Comparison of ENCODE assay signal across 16 cellular contexts in genomic region chr1:233290609-233291008, GRCh38.
"Had no signal": no experiment of that assay in that cellular context is flagged by ENCODE, and none has a peak within 500 bp of the region (broad histone marks: within the 10 kb centered on the region; RNA-seq: fewer than 3 reads in every experiment).

No MANE protein-coding gene starts in this region.

- FAIRE-seq: endometrium had no signal

- H3K27me3 Mint-ChIP-seq: activated naive CD8-positive, alpha-beta T cell; activated T-cell treated with anti-CD3 and anti-CD28 coated beads, Interleukin-2, amount 50 U/mL, for 24 hours; stimulated activated naive CD8-positive, alpha-beta T cell treated with anti-CD3 and anti-CD28 coated beads, Interleukin-15, amount 100 ng/mL, for 72 hours had no signal

- H3K9me3 Mint-ChIP-seq: activated T-cell treated with anti-CD3 and anti-CD28 coated beads, Interleukin-2, amount 50 U/mL, for 24 hours; nephron progenitor cell had no signal

- H3K27ac ChIP-seq: brain microvascular endothelial cell, testis, upper lobe of right lung had no signal

- ATAC-seq: activated CD4-positive, CD25-positive, alpha-beta regulatory T cell treated with anti-CD3 and anti-CD28 coated beads, Interleukin-2, amount 50 U/mL, for 24 hours; esophagus mucosa; stimulated activated naive CD8-positive, alpha-beta T cell treated with anti-CD3 and anti-CD28 coated beads, Interleukin-15, amount 100 ng/mL, for 72 hours; upper lobe of right lung had no signal

- H3K27me3 ChIP-seq: brain microvascular endothelial cell, dorsolateral prefrontal cortex, testis, upper lobe of right lung had no signal

- H3K4me3 Mint-ChIP-seq: activated naive CD8-positive, alpha-beta T cell; activated T-cell treated with anti-CD3 and anti-CD28 coated beads, Interleukin-2, amount 50 U/mL, for 24 hours; nephron progenitor cell; stimulated activated naive CD8-positive, alpha-beta T cell treated with anti-CD3 and anti-CD28 coated beads, Interleukin-15, amount 100 ng/mL, for 72 hours had no signal

- H3K9me3 ChIP-seq: testis, upper lobe of right lung had no signal

- H3K27ac Mint-ChIP-seq: activated naive CD8-positive, alpha-beta T cell; activated T-cell treated with anti-CD3 and anti-CD28 coated beads, Interleukin-2, amount 50 U/mL, for 24 hours; nephron progenitor cell; stimulated activated naive CD8-positive, alpha-beta T cell treated with anti-CD3 and anti-CD28 coated beads, Interleukin-15, amount 100 ng/mL, for 72 hours had no signal

- H3K36me3 ChIP-seq: brain microvascular endothelial cell, upper lobe of right lung had no signal

- H3K4me1 ChIP-seq: testis had no signal

- H3K4me3 ChIP-seq: testis, upper lobe of right lung had no signal

- DNase-seq: activated effector memory CD4-positive, alpha-beta T cell treated with anti-CD3 and anti-CD28 coated beads, Interleukin-2, amount 50 U/mL, for 16 hours; activated T-cell treated with anti-CD3 and anti-CD28 coated beads, Interleukin-2, amount 50 U/mL, for 24 hours; amygdala; brain microvascular endothelial cell; dorsolateral prefrontal cortex; nephron progenitor cell; stimulated activated CD4-positive, alpha-beta T cell treated with anti-CD3 and anti-CD28 coated beads, Interleukin-15, amount 100 ng/mL, for 24 hours; stimulated activated CD4-positive, alpha-beta T cell treated with anti-CD3 and anti-CD28 coated beads, Interleukin-4, amount 100 ng/mL, for 4 hours; stimulated activated naive CD8-positive, alpha-beta T cell treated with anti-CD3 and anti-CD28 coated beads, Interleukin-15, amount 100 ng/mL, for 72 hours; T-helper 2 cell; testis; upper lobe of right lung had no signal
